7 cellular contexts compared by ENCODE assay signal in the genomic region with DNA sequence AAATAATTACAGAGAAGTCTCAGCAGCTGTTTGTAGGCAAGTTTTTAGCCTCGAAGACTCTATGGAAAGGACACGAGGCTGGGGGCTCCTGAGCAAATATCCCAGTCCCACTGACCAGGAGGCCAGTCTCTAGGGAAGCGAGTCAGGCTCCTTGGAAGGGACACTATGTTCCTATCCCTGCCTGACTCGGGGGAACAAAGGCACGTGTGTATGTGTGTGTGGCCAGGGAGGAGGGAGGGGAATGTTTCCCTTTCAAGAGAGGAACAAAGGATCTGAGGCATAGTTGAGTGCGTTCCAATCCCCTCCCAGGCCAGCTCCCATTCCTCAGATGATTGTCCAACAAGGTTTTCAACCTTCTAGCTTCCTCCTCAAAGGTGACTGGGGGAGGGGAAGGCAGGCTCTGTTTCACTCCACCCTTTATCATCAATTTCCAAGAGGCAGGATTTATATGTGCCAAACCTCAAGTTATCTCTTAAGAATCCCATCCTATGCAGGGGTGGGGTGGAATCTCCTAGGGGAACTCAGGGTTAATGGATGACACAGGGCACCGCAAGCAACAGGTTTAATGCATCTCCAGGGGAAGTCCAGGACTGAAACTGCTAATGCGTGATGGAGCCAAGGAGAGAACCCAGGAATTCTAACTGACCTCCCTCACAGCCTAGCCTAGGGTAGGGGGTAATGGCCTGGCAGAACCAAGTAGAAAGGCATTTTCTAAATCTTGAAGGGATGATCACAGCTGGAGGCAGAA. TPM values are rescaled to one million over a fixed set of nuclear protein-coding genes. Genes with fewer than 3 reads are reported as not detected.
A peak's percentile ranks its signal among the peaks of the same experiment; 100 is the strongest.
DNase-seq lines count a peak whose midpoint lies in the region; FAIRE-seq and TF ChIP-seq lines count a peak whose summit lies in the region.

No MANE protein-coding gene starts in this region.

- H3K27me3 ChIP-seq in HAP-1 (ENCODE audit: low read depth) (no peaks in the 10 kb centered on the region), esophagus squamous epithelium (no peaks in the 10 kb centered on the region), mucosa of stomach (ENCODE audit: control insufficient read depth, insufficient read depth, low read length) (no peaks in the 10 kb centered on the region)

- 13 to 25% methylated on average over 8 of the region's 8 CpGs for WGBS in esophagus squamous epithelium, 2 donors

- DNase-seq in HAP-1 (ENCODE audit: low spot score in 2 of 2) (peak; percentile 89 to 97), SW480 (ENCODE audit: low spot score) (peak; percentile 98), esophagus squamous epithelium (lab: John Stamatoyannopoulos, UW) (no peak), urothelium cell line (ENCODE audit: low spot score) (peak; percentile 90), SIG-M5 (lab: John Stamatoyannopoulos, UW) (no peak), SKM-1 (lab: John Stamatoyannopoulos, UW; ENCODE audit: unreplicated experiment) (no peak)

- peak overlapping the region; percentile 81 to 98 (median 96) for H3K27ac ChIP-seq in esophagus squamous epithelium

- TF ChIP-seq POLR2A in esophagus squamous epithelium (IDR thresholded peaks at IDR 0.05), result peak in 1 of 4 donors; percentile 31

- H3K9me3 ChIP-seq in HAP-1 (no peaks in the 10 kb centered on the region), esophagus squamous epithelium (no peaks in the 10 kb centered on the region), mucosa of stomach (ENCODE audit: control insufficient read depth, low read length) (no peaks in the 10 kb centered on the region)

- peak overlapping the region; percentile 63 for H3K9ac ChIP-seq in mucosa of stomach (ENCODE audit: low read length)

- intact Hi-C loops in esophagus squamous epithelium (cut with DNase I), result no loop called here

- in situ Hi-C loops in HAP-1 (cut with MboI; ENCODE audit: low sequenced_read_pairs), result no loop called here

- peak; percentile 55 for FAIRE-seq in urothelium cell line (lab: Jason Lieb, UNC)

- TF ChIP-seq CTCF in esophagus squamous epithelium (IDR thresholded peaks at IDR 0.05), result no peak

- H3K36me3 ChIP-seq in HAP-1 (replicated peaks) (peaks cover 37% of the 10 kb centered on the region), esophagus squamous epithelium (peaks cover 0 to 51% (median 0%) of the 10 kb centered on the region in 3 donors), mucosa of stomach (ENCODE audit: control insufficient read depth, insufficient read depth, low read length) (peaks cover 17% of the 10 kb centered on the region)

- H3K4me1 ChIP-seq in HAP-1, result peaks cover 23% of the 10 kb centered on the region
- peaks cover 82 to 100% (median 82%) of the 10 kb centered on the region in 3 donors for H3K4me1 ChIP-seq in esophagus squamous epithelium
- peaks cover 81% of the 10 kb centered on the region for H3K4me1 ChIP-seq in mucosa of stomach (ENCODE audit: control insufficient read depth, insufficient read depth, low read length)

- H3K4me3 ChIP-seq in HAP-1 (no peak overlapping the region), esophagus squamous epithelium (peak overlapping the region in 3 of 4 donors; percentile 14 to 53 (median 19)), mucosa of stomach (ENCODE audit: low read length) (peak overlapping the region; percentile 1)

RNA-seq across cellular contexts. Expression of gene BCL2L1, which starts 9.9 kb away (rescaled TPM):
- 100 to 1,000 TPM in 1 of 4 donors, 10 to 100 TPM in 3; 65.4 to 105 (median 90.1) TPM for total RNA-seq in esophagus squamous epithelium

RNA-seq across cellular contexts. Expression of gene TPX2, which starts 26.4 kb away (rescaled TPM):
- 10 to 100 TPM; 11.4 to 47.1 (median 18.2) TPM for total RNA-seq in esophagus squamous epithelium

Comparison
In these comparisons a context has a peak if more than half of its experiments do, and no peak if none do; other contexts are left out.
1. DNase-seq: peak in HAP-1 (2 of 2), SW480 (single experiment) and urothelium cell line (single experiment); none in esophagus squamous epithelium (single experiment), SIG-M5 (single experiment) and SKM-1 (single experiment).